8 cellular contexts compared by ENCODE assay signal in the genomic region with DNA sequence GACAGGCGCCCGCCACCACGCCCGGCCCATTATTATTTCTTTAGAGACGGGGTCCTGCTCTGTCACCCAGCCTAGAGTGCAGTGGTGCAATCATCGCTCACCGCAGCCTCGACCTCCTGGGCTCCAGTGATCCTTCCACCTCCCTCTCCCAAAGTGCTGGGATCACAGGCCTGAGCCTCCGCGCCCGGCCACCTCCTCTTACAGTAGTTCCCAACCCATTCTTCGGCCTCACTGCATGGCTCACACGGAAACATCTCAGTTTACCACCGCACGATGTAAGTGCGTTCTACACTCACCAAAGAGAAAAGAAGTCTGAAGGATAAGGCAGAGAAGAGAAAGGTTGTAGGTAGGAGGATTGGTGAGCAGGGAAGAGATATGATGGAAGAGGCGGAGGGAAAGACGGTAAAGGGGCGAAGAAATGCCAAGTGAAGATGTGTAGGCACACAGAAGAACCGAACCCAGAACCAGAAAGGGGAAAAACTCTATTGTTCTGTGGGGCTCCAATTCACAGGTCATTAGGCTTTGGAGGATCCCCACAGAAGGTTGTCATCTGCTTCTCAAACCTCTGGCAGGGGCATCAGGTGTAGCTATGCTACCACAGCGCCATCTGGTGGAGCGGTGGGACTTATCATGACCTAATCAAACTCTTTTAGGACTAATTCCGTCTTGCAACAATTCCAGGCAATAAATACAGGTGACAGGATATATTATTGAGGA.
DNase-seq lines count a peak whose midpoint lies in the region; ATAC-seq, FAIRE-seq and TF ChIP-seq lines count a peak whose summit lies in the region.

No MANE protein-coding gene starts in this region.

- H3K4me3 ChIP-seq in NT2/D1 (ENCODE audit: insufficient read length, low read depth): no peak overlapping the region

- TF ChIP-seq CTCF in AG09319 (IDR thresholded peaks at IDR 0.05; ENCODE audit: low read depth, low read length) (peak; percentile 83), mesothelial cell of epicardium (IDR thresholded peaks at IDR 0.05; ENCODE audit: unreplicated experiment) (peak; percentile 88)

- H3K36me3 Mint-ChIP-seq in mesothelial cell of epicardium: no peaks in the 10 kb centered on the region

- H3K9me3 ChIP-seq in NT2/D1 (ENCODE audit: insufficient read depth, low read length): 0 out of 2 replicates have a peak, but pooled peaks cover 9% of the 10 kb centered on the region

- DNase-seq in AG09319 (ENCODE audit: extremely low read depth, low read depth): peak; percentile 70
- peak; percentile 74 for DNase-seq in HTR-8/SVneo (ENCODE audit: insufficient read length, low spot score)
- DNase-seq in NT2/D1 (ENCODE audit: low read depth, low spot score): peak; percentile 92
- DNase-seq in activated CD8-positive, alpha-beta memory T cell treated with anti-CD3 and anti-CD28 coated beads for 4 hours (ENCODE audit: low read depth in 2 of 2): peak; percentile 61 to 69
- DNase-seq in mesothelial cell of epicardium (ENCODE audit: low spot score in 2 of 2, unreplicated experiment in 2 of 2): peak; percentile 76 to 87
- peak; percentile 68 to 70 for DNase-seq in stimulated activated CD8-positive, alpha-beta memory T cell treated with anti-CD3 and anti-CD28 coated beads, Interleukin-2, amount 100 ng/mL, for 48 hours (ENCODE audit: low read depth in 2 of 2)

- H3K4me1 ChIP-seq in NT2/D1 (ENCODE audit: insufficient read depth, insufficient read length): peaks cover 3% of the 10 kb centered on the region

- no peaks in the 10 kb centered on the region for H3K27me3 ChIP-seq in NT2/D1 (ENCODE audit: insufficient read depth, insufficient read length)

- FAIRE-seq in HTR-8/SVneo (lab: Jason Lieb, UNC) (peak; percentile 55), endometrium (lab: Jason Lieb, UNC) (peak; percentile 70)

- H3K9me3 Mint-ChIP-seq in mesothelial cell of epicardium: peaks cover 7% of the 10 kb centered on the region

- H3K4me3 Mint-ChIP-seq in mesothelial cell of epicardium: no peak overlapping the region

- H3K27me3 Mint-ChIP-seq in mesothelial cell of epicardium (ENCODE audit: low read depth): no peaks in the 10 kb centered on the region

- ATAC-seq in GM18909 (IDR thresholded peaks at IDR 0.05; ENCODE audit: poor library complexity, unreplicated experiment): peak; percentile 79

- peaks cover 35% of the 10 kb centered on the region for H3K4me1 Mint-ChIP-seq in mesothelial cell of epicardium

- H3K36me3 ChIP-seq in NT2/D1 (ENCODE audit: insufficient read depth, insufficient read length, low read length): no peaks in the 10 kb centered on the region

- H3K9ac ChIP-seq in NT2/D1 (ENCODE audit: insufficient read length, low read depth): no peak overlapping the region

- no peak overlapping the region for H3K27ac Mint-ChIP-seq in mesothelial cell of epicardium
